ENCODE assay signal across 9 cellular contexts in genomic region chr2:148546270-148546669, GRCh38.
DNase-seq lines count a peak whose midpoint lies in the region; ATAC-seq and TF ChIP-seq lines count a peak whose summit lies in the region.
"Had no signal": no experiment of that assay in that cellular context is flagged by ENCODE, and none has a peak within 500 bp of the region (broad histone marks: within the 10 kb centered on the region; RNA-seq: fewer than 3 reads in every experiment).

No MANE protein-coding gene starts in this region.

- DNase-seq in activated naive CD4-positive, alpha-beta T cell treated with anti-CD3 and anti-CD28 coated beads, Interleukin-2, amount 10 ng/mL, durations not matched to agents 7 days and 5 days = no peak
- no peak for DNase-seq in activated naive CD4-positive, alpha-beta T cell (lab: John Stamatoyannopoulos, UW)
- DNase-seq in NOMO-1 treated with dmso at 0.1 percent for 144 hours (lab: John Stamatoyannopoulos, UW; ENCODE audit: unreplicated experiment) = peak; percentile 40
- no peak for DNase-seq in activated naive CD8-positive, alpha-beta T cell treated with anti-CD3 and anti-CD28 coated beads, Interleukin-2, amount 50 U/mL, for 24 hours
- no peak for DNase-seq in stimulated activated effector memory CD8-positive, alpha-beta T cell treated with anti-CD3 and anti-CD28 coated beads, Interleukin-12 subunit alpha, Interleukin-12 subunit beta, amount 100 ng/mL, for 72 hours (ENCODE audit: low spot score in 2 of 2)
- DNase-seq in NCI-H446 treated with DMSO at 0.1 percent for 48 hours (lab: John Stamatoyannopoulos, UW) = no peak
- no peak for DNase-seq in NCI-H1417 (lab: John Stamatoyannopoulos, UW)
- no peak for DNase-seq in progenitor cell of endocrine pancreas (ENCODE audit: low spot score, unreplicated experiment)
- DNase-seq: stimulated activated naive CD4-positive, alpha-beta T cell treated with Interleukin-2 at 50 U/mL for 16 hours had no signal

- no peak overlapping the region for H3K4me3 Mint-ChIP-seq in activated naive CD4-positive, alpha-beta T cell treated with anti-CD3 and anti-CD28 coated beads, Interleukin-2, amount 10 ng/mL, durations not matched to agents 7 days and 5 days
- H3K4me3 Mint-ChIP-seq in activated naive CD8-positive, alpha-beta T cell treated with anti-CD3 and anti-CD28 coated beads, Interleukin-2, amount 50 U/mL, for 24 hours = no peak overlapping the region
- no peak overlapping the region for H3K4me3 Mint-ChIP-seq in stimulated activated effector memory CD8-positive, alpha-beta T cell treated with anti-CD3 and anti-CD28 coated beads, Interleukin-12 subunit alpha, Interleukin-12 subunit beta, amount 100 ng/mL, for 72 hours
- no peak overlapping the region for H3K4me3 Mint-ChIP-seq in progenitor cell of endocrine pancreas (ENCODE audit: low read depth)

- peak; percentile 22 for ATAC-seq in activated naive CD8-positive, alpha-beta T cell treated with anti-CD3 and anti-CD28 coated beads, Interleukin-2, amount 50 U/mL, for 24 hours
- no peak for ATAC-seq in stimulated activated effector memory CD8-positive, alpha-beta T cell treated with anti-CD3 and anti-CD28 coated beads, Interleukin-12 subunit alpha, Interleukin-12 subunit beta, amount 100 ng/mL, for 72 hours

- peak overlapping the region; percentile 82 for H3K27ac Mint-ChIP-seq in activated naive CD4-positive, alpha-beta T cell treated with anti-CD3 and anti-CD28 coated beads, Interleukin-2, amount 10 ng/mL, durations not matched to agents 7 days and 5 days
- peak overlapping the region; percentile 59 for H3K27ac Mint-ChIP-seq in activated naive CD8-positive, alpha-beta T cell treated with anti-CD3 and anti-CD28 coated beads, Interleukin-2, amount 50 U/mL, for 24 hours
- peak overlapping the region; percentile 95 for H3K27ac Mint-ChIP-seq in stimulated activated effector memory CD8-positive, alpha-beta T cell treated with anti-CD3 and anti-CD28 coated beads, Interleukin-12 subunit alpha, Interleukin-12 subunit beta, amount 100 ng/mL, for 72 hours
- no peak overlapping the region for H3K27ac Mint-ChIP-seq in progenitor cell of endocrine pancreas

- no peaks in the 10 kb centered on the region for H3K27me3 Mint-ChIP-seq in activated naive CD4-positive, alpha-beta T cell treated with anti-CD3 and anti-CD28 coated beads, Interleukin-2, amount 10 ng/mL, durations not matched to agents 7 days and 5 days
- H3K27me3 Mint-ChIP-seq in activated naive CD8-positive, alpha-beta T cell treated with anti-CD3 and anti-CD28 coated beads, Interleukin-2, amount 50 U/mL, for 24 hours = no peaks in the 10 kb centered on the region
- H3K27me3 Mint-ChIP-seq in progenitor cell of endocrine pancreas = no peaks in the 10 kb centered on the region

- H3K9me3 Mint-ChIP-seq in activated naive CD4-positive, alpha-beta T cell treated with anti-CD3 and anti-CD28 coated beads, Interleukin-2, amount 10 ng/mL, durations not matched to agents 7 days and 5 days = no peaks in the 10 kb centered on the region
- H3K9me3 Mint-ChIP-seq in activated naive CD8-positive, alpha-beta T cell treated with anti-CD3 and anti-CD28 coated beads, Interleukin-2, amount 50 U/mL, for 24 hours = no peaks in the 10 kb centered on the region
- H3K9me3 Mint-ChIP-seq in stimulated activated effector memory CD8-positive, alpha-beta T cell treated with anti-CD3 and anti-CD28 coated beads, Interleukin-12 subunit alpha, Interleukin-12 subunit beta, amount 100 ng/mL, for 72 hours = no peaks in the 10 kb centered on the region
- H3K9me3 Mint-ChIP-seq in progenitor cell of endocrine pancreas (ENCODE audit: low read depth) = no peaks in the 10 kb centered on the region

- TF ChIP-seq CTCF in progenitor cell of endocrine pancreas (IDR thresholded peaks at IDR 0.05; ENCODE audit: unreplicated experiment) = no peak

- H3K36me3 Mint-ChIP-seq in activated naive CD4-positive, alpha-beta T cell treated with anti-CD3 and anti-CD28 coated beads, Interleukin-2, amount 10 ng/mL, durations not matched to agents 7 days and 5 days = no peaks in the 10 kb centered on the region
- H3K36me3 Mint-ChIP-seq in activated naive CD8-positive, alpha-beta T cell treated with anti-CD3 and anti-CD28 coated beads, Interleukin-2, amount 50 U/mL, for 24 hours (ENCODE audit: low read depth) = no peaks in the 10 kb centered on the region
- H3K36me3 Mint-ChIP-seq in stimulated activated effector memory CD8-positive, alpha-beta T cell treated with anti-CD3 and anti-CD28 coated beads, Interleukin-12 subunit alpha, Interleukin-12 subunit beta, amount 100 ng/mL, for 72 hours = no peaks in the 10 kb centered on the region
- no peaks in the 10 kb centered on the region for H3K36me3 Mint-ChIP-seq in progenitor cell of endocrine pancreas (ENCODE audit: insufficient read depth)

- CTCF ChIA-PET in activated naive CD4-positive, alpha-beta T cell treated with anti-CD3 and anti-CD28 coated beads, Interleukin-2, amount 10 ng/mL, durations not matched to agents 7 days and 5 days (lab: Charles Lee) = no interaction called here

- peaks cover 31% of the 10 kb centered on the region for H3K4me1 Mint-ChIP-seq in activated naive CD4-positive, alpha-beta T cell treated with anti-CD3 and anti-CD28 coated beads, Interleukin-2, amount 10 ng/mL, durations not matched to agents 7 days and 5 days
- peaks cover 24% of the 10 kb centered on the region for H3K4me1 Mint-ChIP-seq in activated naive CD8-positive, alpha-beta T cell treated with anti-CD3 and anti-CD28 coated beads, Interleukin-2, amount 50 U/mL, for 24 hours
- H3K4me1 Mint-ChIP-seq in stimulated activated effector memory CD8-positive, alpha-beta T cell treated with anti-CD3 and anti-CD28 coated beads, Interleukin-12 subunit alpha, Interleukin-12 subunit beta, amount 100 ng/mL, for 72 hours = peaks cover 26% of the 10 kb centered on the region
- no peaks in the 10 kb centered on the region for H3K4me1 Mint-ChIP-seq in progenitor cell of endocrine pancreas (ENCODE audit: low read depth)
